ENCODE assay signal across 9 cellular contexts in the genomic region with DNA sequence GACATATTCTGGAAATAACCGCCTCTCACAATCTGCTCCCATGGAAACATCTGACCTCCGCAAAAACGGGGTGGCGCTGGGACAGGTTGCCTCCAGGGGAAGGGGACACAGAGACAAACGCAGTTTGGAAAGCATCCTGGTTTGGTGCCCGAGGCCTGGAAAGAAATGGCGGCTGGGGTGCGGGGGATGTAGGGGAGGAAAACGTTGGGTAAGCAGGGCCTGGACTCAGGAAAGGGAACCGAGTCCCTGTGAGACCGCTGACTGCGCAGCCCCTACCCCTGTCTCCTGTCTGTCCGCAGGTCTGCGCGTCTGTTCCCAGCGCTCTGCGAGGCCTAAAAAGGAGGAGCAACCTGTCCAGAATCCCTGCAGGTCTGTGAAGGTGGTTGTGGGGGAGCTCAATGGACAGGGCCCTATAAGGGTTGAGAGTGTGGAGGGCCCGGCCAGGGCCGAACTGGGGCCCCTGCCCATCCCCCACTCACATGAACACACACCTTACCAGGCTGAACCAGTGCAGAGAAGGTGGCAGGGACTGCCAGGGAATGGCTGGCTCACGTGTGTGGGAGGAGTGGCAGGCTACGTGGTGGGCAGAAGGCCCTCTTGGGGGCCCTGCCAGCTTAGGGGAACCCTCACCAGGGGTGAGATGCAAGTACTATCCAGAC. TPM values are rescaled to one million over a fixed set of nuclear protein-coding genes. Genes with fewer than 3 reads are reported as not detected.
DNase-seq lines count a peak whose midpoint lies in the region; ATAC-seq, FAIRE-seq and TF ChIP-seq lines count a peak whose summit lies in the region.
"Had no signal": no experiment of that assay in that cellular context is flagged by ENCODE, and none has a peak within 500 bp of the region (broad histone marks: within the 10 kb centered on the region; RNA-seq: fewer than 3 reads in every experiment).

No MANE protein-coding gene starts in this region.

- H4K20me1 ChIP-seq in OCI-LY3 (ENCODE audit: insufficient read depth, low read length) = no peaks in the 10 kb centered on the region
- H4K20me1 ChIP-seq in H1 (replicated peaks in 1 of 2; ENCODE audit: control insufficient read depth in 1 of 2, insufficient read depth in 2 of 2, low read length in 2 of 2) = no peaks in the 10 kb centered on the region

- peaks cover 0 to 5% (median 0%) of the 10 kb centered on the region in 7 donors for H3K9me3 Mint-ChIP-seq in CD14-positive monocyte
- no peaks in the 10 kb centered on the region for H3K9me3 Mint-ChIP-seq in natural killer cell

- H2BK20ac ChIP-seq in H1 (ENCODE audit: low read length) = no peak overlapping the region

- H4K8ac ChIP-seq in H1 (ENCODE audit: extremely low read depth, insufficient read depth, low read length) = no peak overlapping the region

- no peak overlapping the region for H4K91ac ChIP-seq in H1 (replicated peaks; ENCODE audit: insufficient read length, low read length)

- H2BK5ac ChIP-seq in H1 (ENCODE audit: low read depth, low read length) = no peak overlapping the region

- H2BK15ac ChIP-seq in H1 (ENCODE audit: low read length) = no peak overlapping the region

- H2BK120ac ChIP-seq in H1 (replicated peaks; ENCODE audit: low read depth, low read length) = no peak overlapping the region

- H3K27ac ChIP-seq in OCI-LY3 (ENCODE audit: low read length) = no peak overlapping the region; the same call in 1 of the 2 replicates
- no peak overlapping the region; the same call in 1 of the 2 replicates for H3K27ac ChIP-seq in H1 (ENCODE audit: low read depth, low read length)

- peaks cover 7% of the 10 kb centered on the region for H3K4me1 Mint-ChIP-seq in CD14-positive monocyte
- H3K4me1 Mint-ChIP-seq in natural killer cell = peaks cover 7 to 16% of the 10 kb centered on the region in 2 donors

- no peak overlapping the region for H2AK5ac ChIP-seq in H1 (ENCODE audit: low read depth, low read length)

- no peak for TF ChIP-seq EP300 in H1 (IDR thresholded peaks at IDR 0.05; ENCODE audit: borderline replicate concordance in 1 of 2, low read depth in 2 of 2, low read length in 2 of 2)

- H3K9me3 ChIP-seq in OCI-LY3 (ENCODE audit: insufficient read depth, low read length) (no peaks in the 10 kb centered on the region), H1 (ENCODE audit: insufficient read depth in 2 of 2, low read depth in 1 of 2, low read length in 1 of 2) (no peaks in the 10 kb centered on the region)

- H3K18ac ChIP-seq in H1 (ENCODE audit: extremely low read depth, low read length) = no peak overlapping the region

- H3K56ac ChIP-seq in H1 (replicated peaks; ENCODE audit: insufficient read length, low read depth, low read length) = no peak overlapping the region

- peak overlapping the region; percentile 75 for H3K9ac ChIP-seq in OCI-LY3 (ENCODE audit: low read length)
- H3K9ac ChIP-seq in H1 (replicated peaks in 1 of 4; ENCODE audit: extremely low read depth in 1 of 4, low read depth in 3 of 4, low read length in 3 of 4) = peak overlapping the region in 3 of 4 experiments; percentile 37 to 66 (median 48); a peak in 5 of 7 replicates

- H3K79me1 ChIP-seq in H1 (ENCODE audit: low read depth, low read length) = no peaks in the 10 kb centered on the region

- H3K27me3 ChIP-seq in OCI-LY3 (ENCODE audit: low read depth, low read length) (peaks cover 7% of the 10 kb centered on the region; the same call in 1 of the 2 replicates), H1 (replicated peaks in 1 of 4; ENCODE audit: control insufficient read depth in 3 of 4, extremely low read depth in 1 of 4, insufficient read depth in 3 of 4, low read length in 3 of 4) (no peaks in the 10 kb centered on the region)

- H3K4me2 ChIP-seq in OCI-LY3 (ENCODE audit: low read length) (peak overlapping the region; percentile 67), H1 (ENCODE audit: insufficient read depth in 1 of 2, low read depth in 2 of 2, low read length in 2 of 2) (peak overlapping the region; percentile 69 to 71)

- no peak for TF ChIP-seq CTCF in CD14-positive monocyte (IDR thresholded peaks at IDR 0.05)
- TF ChIP-seq CTCF in OCI-LY3 (IDR thresholded peaks at IDR 0.05; ENCODE audit: low read depth, low read length) = no peak
- TF ChIP-seq CTCF in H1 (IDR thresholded peaks at IDR 0.05; ENCODE audit: control extremely low read depth in 1 of 3, insufficient read depth in 1 of 3, low read depth in 1 of 3, low read length in 3 of 3) = no peak
- no peak for TF ChIP-seq CTCF in natural killer cell (IDR thresholded peaks at IDR 0.05)

- CTCF ChIA-PET in H1 (lab: Charles Lee; ENCODE audit: partially characterized antibody) = interaction anchor here (0.7 kb wide), 1 partner anchor 22 kb away, joined by 5 read pairs; no protein-coding TSS in a partner anchor

- no peak for TF ChIP-seq RAD21 in H1 (IDR thresholded peaks at IDR 0.05 in 1 of 2, conservative IDR thresholded peaks at IDR 0.05 in 1 of 2; ENCODE audit: low read depth in 2 of 2, low read length in 2 of 2)

- no peaks in the 10 kb centered on the region for H3K36me3 ChIP-seq in OCI-LY3 (replicated peaks; ENCODE audit: low read depth, low read length)
- no peaks in the 10 kb centered on the region; a peak in 1 of 8 replicates for H3K36me3 ChIP-seq in H1 (ENCODE audit: control insufficient read depth in 2 of 4, insufficient read depth in 4 of 4, low read length in 3 of 4)

- H3K14ac ChIP-seq in H1 (ENCODE audit: insufficient read length) = no peak overlapping the region

- no peak overlapping the region for H4K5ac ChIP-seq in H1 (ENCODE audit: insufficient read length, low read depth, low read length)

- intact Hi-C loops in CD14-positive monocyte (cut with micrococcal nuclease) (no loop called here), natural killer cell (cut with micrococcal nuclease) (no loop called here)

- peak; percentile 35 for ATAC-seq in GM21390 (IDR thresholded peaks at IDR 0.05; ENCODE audit: unreplicated experiment)
- ATAC-seq in natural killer cell = no peak
- ATAC-seq: K562 had no signal

- H3K4me1 ChIP-seq in OCI-LY3 (ENCODE audit: low read length) = peaks cover 8% of the 10 kb centered on the region; the same call in 1 of the 2 replicates
- H3K4me1 ChIP-seq in H1 (replicated peaks in 1 of 4; ENCODE audit: control insufficient read depth in 3 of 4, insufficient read depth in 4 of 4, low read length in 3 of 4) = peaks cover 0 to 3% (median 0%) of the 10 kb centered on the region in 4 experiments; a peak in 2 of 7 replicates

- DNase-seq in CD14-positive monocyte (ENCODE audit: low spot score) (no peak), H1 (ENCODE audit: low read depth in 1 of 2, low spot score in 2 of 2) (peak in 1 of 2 experiments; percentile 46), natural killer cell (peak; percentile 14), GM19238 (ENCODE audit: insufficient read length, low spot score) (no peak), germinal center (ENCODE audit: low spot score) (no peak), NCI-H1105 treated with DMSO at 0.1 percent for 48 hours (lab: John Stamatoyannopoulos, UW) (no peak)

- peaks cover 5% of the 10 kb centered on the region; the same call in 1 of the 2 replicates for H3K23me2 ChIP-seq in H1 (ENCODE audit: low read depth, low read length)

- peaks cover 0 to 15% (median 9%) of the 10 kb centered on the region in 3 donors for H3K27me3 Mint-ChIP-seq in CD14-positive monocyte (ENCODE audit: low read depth in 3 of 3)
- H3K27me3 Mint-ChIP-seq in natural killer cell (ENCODE audit: low read depth in 2 of 2) = peaks cover 0 to 24% of the 10 kb centered on the region in 2 donors

- no peak overlapping the region for H3K23ac ChIP-seq in H1 (ENCODE audit: insufficient read length)

- H2AFZ ChIP-seq in OCI-LY3 (ENCODE audit: low read depth, low read length) = peak overlapping the region; percentile 79; the same call in 1 of the 2 replicates
- H2AFZ ChIP-seq in H1 (ENCODE audit: low read length) = no peak overlapping the region

- POLR2A ChIA-PET in H1 (lab: Charles Lee; ENCODE audit: partially characterized antibody) = interaction anchor here (1.0 to 1.7 kb wide), 2 partner anchors 9 to 77 kb away, joined by 4 to 5 read pairs; no protein-coding TSS in a partner anchor

- TF ChIP-seq POLR2A in H1 (IDR thresholded peaks at IDR 0.05; ENCODE audit: control extremely low read depth in 1 of 2, low read depth in 2 of 2, low read length in 2 of 2) = no peak

- no peak overlapping the region for H3K4ac ChIP-seq in H1 (replicated peaks; ENCODE audit: insufficient read length, low read depth, low read length)

- H3K79me2 ChIP-seq in OCI-LY3 (ENCODE audit: low read length) (no peaks in the 10 kb centered on the region), H1 (ENCODE audit: control insufficient read depth in 1 of 2, insufficient read depth in 2 of 2, low read length in 2 of 2) (no peaks in the 10 kb centered on the region)

- peak overlapping the region; percentile 95 for H3K4me3 ChIP-seq in OCI-LY3 (ENCODE audit: low read length)
- H3K4me3 ChIP-seq in H1 (ENCODE audit: extremely low read depth in 1 of 4, insufficient read depth in 2 of 4, low read depth in 3 of 4, low read length in 4 of 4) = peak overlapping the region; percentile 51 to 73 (median 64)
- H3K4me3 ChIP-seq: K562 had no signal

- peak overlapping the region in 6 of 7 donors; percentile 50 to 90 (median 80) for H3K27ac Mint-ChIP-seq in CD14-positive monocyte
- peak overlapping the region; percentile 53 to 85 for H3K27ac Mint-ChIP-seq in natural killer cell

- no peak for FAIRE-seq in H1 (lab: Jason Lieb, UNC)
- FAIRE-seq: K562 had no signal

- H3K4me3 Mint-ChIP-seq in CD14-positive monocyte = peak overlapping the region; percentile 87 to 90
- H3K4me3 Mint-ChIP-seq in natural killer cell = peak overlapping the region; percentile 62

- H3K36me3 Mint-ChIP-seq in CD14-positive monocyte (peaks cover 0 to 2% of the 10 kb centered on the region in 2 donors), natural killer cell (no peaks in the 10 kb centered on the region)

- WGBS in H1 (ENCODE audit: extremely low coverage in 1 of 2, insufficient coverage in 1 of 2, insufficient read length in 1 of 2, insufficient replicate concordance in 2 of 2, low coverage in 1 of 2, low lambda C conversion rate in 2 of 2, missing lambda C conversion rate in 1 of 2), 2 experiments = 6% methylated on average over 13 of the region's 21 CpGs; no CpG with 5 or more reads in 1 of the 2 experiments

- H2BK12ac ChIP-seq in H1 (ENCODE audit: low read depth, low read length) = no peak overlapping the region

RNA-seq across cellular contexts. Expression of gene TCEAL3, which starts 0.7 kb away (rescaled TPM):
- polyA plus RNA-seq in CD14-positive monocyte = 1 to 10 TPM; 1.8 to 2.1 TPM
- 12.0 and 12.9 TPM in 2 replicates for total RNA-seq in H1 (2021; fragmentation: NEBNext Ultra II Directional; extraction: Animal tissue kit (Norgen Biotek cat#: 25700))
- polyA plus RNA-seq in H1 (2011; rRNA removed) = 3.5 and 4.4 TPM in 2 replicates
- 9.6 TPM for polyA plus RNA-seq in H1 (2011; cell fraction: cytosol; rRNA removed)
- 1.9 TPM for polyA plus RNA-seq in H1 (2011; cell fraction: nucleus; rRNA removed)
- polyA plus RNA-seq in H1 (2012, experiment 1 of 2) = 19.2 to 29.2 TPM (median 26.0 TPM) in 4 replicates
- 9.1 TPM for polyA plus RNA-seq in H1 (2012, experiment 2 of 2)
- polyA plus RNA-seq in H1 (2013, experiment 1 of 2) = 17.9 TPM
- polyA plus RNA-seq in H1 (2013, experiment 2 of 2) = 17.6 TPM
- 0.46 and 1.1 TPM in 2 replicates for polyA minus RNA-seq in H1 (2011; rRNA and poly(A)+ RNA removed)
- polyA minus RNA-seq in H1 (2011; cell fraction: cytosol; rRNA and poly(A)+ RNA removed) = 3.5 TPM
- 1.4 TPM for polyA minus RNA-seq in H1 (2011; cell fraction: nucleus; rRNA and poly(A)+ RNA removed)
- total RNA-seq in natural killer cell = 1 to 10 TPM; 6.2 to 8.7 (median 8.4) TPM
- total RNA-seq: K562 had no signal
- polyA plus RNA-seq: K562 had no signal

RNA-seq across cellular contexts. Expression of gene TCEAL1, which starts 20.3 kb away (rescaled TPM):
- polyA plus RNA-seq in CD14-positive monocyte (10 to 100 TPM in 1 of 2 donors, 1 to 10 TPM in 1; 5.5 to 11.4 TPM), H1 (2011; rRNA removed) (3.0 and 4.1 TPM in 2 replicates)
- 3.9 TPM in 2 replicates for total RNA-seq in H1 (2021; fragmentation: NEBNext Ultra II Directional; extraction: Animal tissue kit (Norgen Biotek cat#: 25700))
- polyA plus RNA-seq in H1 (2011; cell fraction: cytosol; rRNA removed) = 5.7 TPM
- polyA plus RNA-seq in H1 (2011; cell fraction: nucleus; rRNA removed) = 3.2 TPM
- 2.4 to 3.7 TPM (median 3.3 TPM) in 4 replicates for polyA plus RNA-seq in H1 (2012, experiment 1 of 2)
- polyA plus RNA-seq in H1 (2012, experiment 2 of 2) = 1.8 TPM
- 5.6 TPM for polyA plus RNA-seq in H1 (2013, experiment 1 of 2)
- polyA plus RNA-seq in H1 (2013, experiment 2 of 2) = 5.4 TPM
- 0.95 and 1.3 TPM in 2 replicates for polyA minus RNA-seq in H1 (2011; rRNA and poly(A)+ RNA removed)
- not detected for polyA minus RNA-seq in H1 (2011; cell fraction: cytosol; rRNA and poly(A)+ RNA removed)
- polyA minus RNA-seq in H1 (2011; cell fraction: nucleus; rRNA and poly(A)+ RNA removed) = 1.7 TPM
- total RNA-seq in natural killer cell = 1 to 10 TPM; 6.4 to 7.1 (median 6.7) TPM

RNA-seq across cellular contexts. Expression of gene TCEAL4, which starts 23.1 kb away (rescaled TPM):
- polyA plus RNA-seq in CD14-positive monocyte = 10 to 100 TPM in 1 of 2 donors, 1 to 10 TPM in 1; 8.5 to 10.7 TPM
- 51.3 and 53.0 TPM in 2 replicates for total RNA-seq in H1 (2021; fragmentation: NEBNext Ultra II Directional; extraction: Animal tissue kit (Norgen Biotek cat#: 25700))
- polyA plus RNA-seq in H1 (2011; rRNA removed) = 7.3 and 10.1 TPM in 2 replicates
- 26.8 TPM for polyA plus RNA-seq in H1 (2011; cell fraction: cytosol; rRNA removed)
- 5.5 TPM for polyA plus RNA-seq in H1 (2011; cell fraction: nucleus; rRNA removed)
- polyA plus RNA-seq in H1 (2012, experiment 1 of 2) = 69.9 to 83.8 TPM (median 80.4 TPM) in 4 replicates
- 17.4 TPM for polyA plus RNA-seq in H1 (2012, experiment 2 of 2)
- 73.7 TPM for polyA plus RNA-seq in H1 (2013, experiment 1 of 2)
- polyA plus RNA-seq in H1 (2013, experiment 2 of 2) = 73.3 TPM
- 4.1 and 5.2 TPM in 2 replicates for polyA minus RNA-seq in H1 (2011; rRNA and poly(A)+ RNA removed)
- 13.2 TPM for polyA minus RNA-seq in H1 (2011; cell fraction: cytosol; rRNA and poly(A)+ RNA removed)
- 12.4 TPM for polyA minus RNA-seq in H1 (2011; cell fraction: nucleus; rRNA and poly(A)+ RNA removed)
- total RNA-seq in natural killer cell = 1 to 10 TPM; 3.2 to 5.2 (median 4.9) TPM
